Comparison of ENCODE assay signal across 18 cellular contexts in the genomic region with DNA sequence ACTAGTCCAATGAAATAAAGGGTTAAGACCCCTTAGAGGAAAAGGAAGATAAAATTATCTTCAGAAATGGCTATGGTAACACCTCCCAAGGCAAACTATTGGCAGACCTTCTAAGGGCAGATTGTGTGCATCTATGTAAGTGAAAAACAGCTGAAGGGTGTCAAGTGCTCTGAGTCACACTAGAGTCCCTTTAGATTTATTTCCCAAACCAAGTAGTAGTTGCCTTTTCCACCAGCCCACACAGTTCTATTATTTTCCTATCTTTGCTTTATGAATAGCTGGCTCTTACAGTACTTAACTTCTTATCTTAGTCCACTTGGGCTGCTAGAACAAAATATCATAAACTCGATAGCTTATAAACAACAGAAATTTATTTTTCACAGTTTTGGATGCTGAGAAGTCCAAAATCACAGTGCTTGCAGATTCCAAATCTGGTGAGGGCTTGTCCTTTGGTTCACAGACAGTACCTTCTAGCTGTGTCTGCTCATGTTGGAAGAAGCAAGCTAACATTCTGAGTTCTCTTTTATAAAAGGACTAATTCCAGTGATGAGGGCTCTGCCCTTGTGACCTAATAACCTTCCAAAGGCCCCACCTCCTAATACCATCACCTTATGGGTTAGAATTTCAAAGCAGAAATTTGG.
DNase-seq lines count a peak whose midpoint lies in the region; ATAC-seq and TF ChIP-seq lines count a peak whose summit lies in the region.
"Had no signal": no experiment of that assay in that cellular context is flagged by ENCODE, and none has a peak within 500 bp of the region (broad histone marks: within the 10 kb centered on the region; RNA-seq: fewer than 3 reads in every experiment).

No MANE protein-coding gene starts in this region.

- no peak for TF ChIP-seq POLR2A in GM18505 (IDR thresholded peaks at IDR 0.05; ENCODE audit: borderline replicate concordance, extremely low read depth, insufficient read depth, insufficient read length)

- DNase-seq in DMS53 (lab: John Stamatoyannopoulos, UW) (peak; percentile 58), DMS79 treated with DMSO at 0.1 percent for 48 hours (lab: John Stamatoyannopoulos, UW) (peak; percentile 48), WTC11 (ENCODE audit: low spot score) (no peak), left ventricle myocardium superior (no peak), epidermal melanocyte (ENCODE audit: insufficient read length, low spot score) (no peak), RPMI8226 (no peak)
- DNase-seq: ACHN; AML-193; Caco-2; DMS153; GM23248; HFFc6; NCI-H1436; NCI-H2029; NCI-H526 treated with DMSO at 0.1 percent for 48 hours; NK-92 treated with Interleukin-12 subunit alpha and Interleukin-12 subunit beta, amount 100 ng/mL, for 24 hours had no signal

- H3K27me3 Mint-ChIP-seq in WTC11 (ENCODE audit: low read depth): no peaks in the 10 kb centered on the region

- POLR2A ChIA-PET in WTC11 (lab: Charles Lee): interaction anchor here (2.2 kb wide), 1 partner anchor 142 kb away, joined by 8 read pairs; no protein-coding TSS in a partner anchor

- intact Hi-C loops in left ventricle myocardium superior (cut with micrococcal nuclease): no loop called here

- H3K4me3 Mint-ChIP-seq in WTC11: peak overlapping the region; percentile 10; the same call in 1 of the 2 replicates
- H3K4me3 Mint-ChIP-seq: CD14-positive monocyte, HFFc6 had no signal

- peaks cover 71% of the 10 kb centered on the region for H3K4me1 Mint-ChIP-seq in WTC11
- H3K4me1 Mint-ChIP-seq: CD14-positive monocyte had no signal

- H3K27ac Mint-ChIP-seq in WTC11: peak overlapping the region; percentile 92
- H3K27ac Mint-ChIP-seq: CD14-positive monocyte, HFFc6 had no signal

- CTCF ChIA-PET in WTC11 (lab: Charles Lee): no interaction called here

- ATAC-seq in WTC11 (no peak), left ventricle myocardium superior (peak; percentile 70), GM18505 (IDR thresholded peaks at IDR 0.05; ENCODE audit: unreplicated experiment) (no peak)

- no peaks in the 10 kb centered on the region for H3K9me3 Mint-ChIP-seq in WTC11

- H3K36me3 Mint-ChIP-seq in WTC11: peaks cover 24% of the 10 kb centered on the region
- H3K36me3 Mint-ChIP-seq: CD14-positive monocyte had no signal

- no peak for TF ChIP-seq CTCF in WTC11 (IDR thresholded peaks at IDR 0.05)

TF ChIP-seq in WTC11, 78 proteins besides CTCF, POLR2A, EP300 and RAD21:
- TF ChIP-seq NFE2L1 (CRISPR knock-in tag; IDR thresholded peaks at IDR 0.05): no peak
- no peak for TF ChIP-seq EMX1 (CRISPR knock-in tag; IDR thresholded peaks at IDR 0.05)
- TF ChIP-seq, protein P1, sequence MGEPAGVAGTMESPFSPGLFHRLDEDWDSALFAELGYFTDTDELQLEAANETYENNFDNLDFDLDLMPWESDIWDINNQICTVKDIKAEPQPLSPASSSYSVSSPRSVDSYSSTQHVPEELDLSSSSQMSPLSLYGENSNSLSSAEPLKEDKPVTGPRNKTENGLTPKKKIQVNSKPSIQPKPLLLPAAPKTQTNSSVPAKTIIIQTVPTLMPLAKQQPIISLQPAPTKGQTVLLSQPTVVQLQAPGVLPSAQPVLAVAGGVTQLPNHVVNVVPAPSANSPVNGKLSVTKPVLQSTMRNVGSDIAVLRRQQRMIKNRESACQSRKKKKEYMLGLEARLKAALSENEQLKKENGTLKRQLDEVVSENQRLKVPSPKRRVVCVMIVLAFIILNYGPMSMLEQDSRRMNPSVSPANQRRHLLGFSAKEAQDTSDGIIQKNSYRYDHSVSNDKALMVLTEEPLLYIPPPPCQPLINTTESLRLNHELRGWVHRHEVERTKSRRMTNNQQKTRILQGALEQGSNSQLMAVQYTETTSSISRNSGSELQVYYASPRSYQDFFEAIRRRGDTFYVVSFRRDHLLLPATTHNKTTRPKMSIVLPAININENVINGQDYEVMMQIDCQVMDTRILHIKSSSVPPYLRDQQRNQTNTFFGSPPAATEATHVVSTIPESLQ (CRISPR knock-in tag; IDR thresholded peaks at IDR 0.05): no peak

Comparison
In these comparisons a context has a peak if more than half of its experiments do, and no peak if none do; other contexts are left out.
1. DNase-seq: peak in DMS53 (single experiment) and DMS79 treated with DMSO at 0.1 percent for 48 hours (single experiment); none in WTC11 (single experiment), left ventricle myocardium superior (single experiment), epidermal melanocyte (single experiment) and RPMI8226 (single experiment).